In the genomic region with DNA sequence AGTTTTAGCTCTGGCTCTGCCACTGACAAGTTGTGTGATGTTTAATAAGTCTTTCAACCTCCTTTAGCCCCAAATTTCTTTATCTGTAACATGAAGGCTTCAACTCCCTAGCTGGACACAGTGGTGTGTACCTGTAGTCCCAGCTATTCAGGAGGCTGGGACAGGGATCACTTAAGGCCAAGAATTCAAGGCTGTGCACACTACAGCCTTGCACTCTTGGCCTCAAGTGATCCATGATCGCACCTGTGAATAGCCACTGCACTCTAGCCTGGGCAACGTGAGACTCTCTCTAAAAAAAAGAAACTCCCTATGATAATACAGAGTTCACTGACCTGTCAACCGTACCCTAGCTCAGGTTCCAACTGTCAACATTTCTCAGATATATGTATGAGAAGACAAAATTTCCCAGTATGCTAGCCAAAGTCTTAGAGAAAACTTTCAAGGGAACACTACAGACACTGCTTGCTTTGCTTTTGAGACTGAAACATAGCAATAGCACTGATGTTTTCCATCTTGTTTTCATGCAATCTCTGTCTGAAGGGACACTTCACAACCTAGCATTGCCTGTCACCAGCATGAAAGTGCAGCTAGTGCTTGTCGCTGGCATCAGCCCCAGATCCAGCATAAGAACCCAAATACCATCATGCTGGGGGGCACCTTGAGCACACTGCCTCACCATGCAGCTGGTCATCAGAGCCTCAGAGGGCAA, we compare ENCODE assay signal across 19 cellular contexts. TPM values are rescaled to one million over a fixed set of nuclear protein-coding genes. Genes with fewer than 3 reads are reported as not detected.
DNase-seq lines count a peak whose midpoint lies in the region; ATAC-seq and TF ChIP-seq lines count a peak whose summit lies in the region.
"Had no signal": no experiment of that assay in that cellular context is flagged by ENCODE, and none has a peak within 500 bp of the region (broad histone marks: within the 10 kb centered on the region; RNA-seq: fewer than 3 reads in every experiment).

No MANE protein-coding gene starts in this region.

- no peak overlapping the region for H3K4me3 ChIP-seq in left ventricle myocardium inferior
- no peak overlapping the region for H3K4me3 ChIP-seq in right atrium auricular region
- H3K4me3 ChIP-seq: A549, BLaER1 had no signal

- H3K4me1 ChIP-seq in left ventricle myocardium inferior: peaks cover 25% of the 10 kb centered on the region
- peaks cover 0 to 12% of the 10 kb centered on the region in 2 donors for H3K4me1 ChIP-seq in right atrium auricular region
- H3K4me1 ChIP-seq: A549 had no signal

- no peaks in the 10 kb centered on the region for H3K36me3 ChIP-seq in left ventricle myocardium inferior
- no peaks in the 10 kb centered on the region for H3K36me3 ChIP-seq in right atrium auricular region
- H3K36me3 ChIP-seq: BLaER1 had no signal

- TF ChIP-seq CTCF in left ventricle myocardium inferior (IDR thresholded peaks at IDR 0.05; ENCODE audit: borderline replicate concordance) (no peak), right atrium auricular region (IDR thresholded peaks at IDR 0.05) (no peak), brain (conservative IDR thresholded peaks at IDR 0.05) (no peak), nephron progenitor cell (IDR thresholded peaks at IDR 0.05) (no peak)

- peaks cover 39% of the 10 kb centered on the region for H3K4me1 Mint-ChIP-seq in brain
- peaks cover 48% of the 10 kb centered on the region for H3K4me1 Mint-ChIP-seq in nephron progenitor cell

- intact Hi-C loops in left ventricle myocardium inferior (cut with micrococcal nuclease): no loop called here

- H3K27me3 Mint-ChIP-seq in brain (no peaks in the 10 kb centered on the region), nephron progenitor cell (ENCODE audit: low read depth, poor library complexity) (peaks cover 8% of the 10 kb centered on the region)

- H3K9me3 Mint-ChIP-seq in brain: peaks cover 0 to 11% (median 0%) of the 10 kb centered on the region in 5 experiments
- peaks cover 10% of the 10 kb centered on the region for H3K9me3 Mint-ChIP-seq in nephron progenitor cell
- peaks cover 8% of the 10 kb centered on the region in 2 donors for H3K9me3 Mint-ChIP-seq in activated naive CD4-positive, alpha-beta T cell treated with anti-CD3 and anti-CD28 coated beads, Interleukin-2, amount 50 U/mL, for 72 hours
- H3K9me3 Mint-ChIP-seq: CD8-positive, alpha-beta T cell had no signal

- H3K9me3 ChIP-seq in left ventricle myocardium inferior (replicated peaks) (no peaks in the 10 kb centered on the region), right atrium auricular region (no peaks in the 10 kb centered on the region)
- H3K9me3 ChIP-seq: A549 had no signal

- H3K27ac Mint-ChIP-seq in brain (peak overlapping the region in 4 of 5 experiments; percentile 26 to 54 (median 37)), nephron progenitor cell (peak overlapping the region; percentile 54)
- H3K27ac Mint-ChIP-seq in activated naive CD4-positive, alpha-beta T cell treated with anti-CD3 and anti-CD28 coated beads, Interleukin-2, amount 50 U/mL, for 72 hours: no peak overlapping the region
- H3K27ac Mint-ChIP-seq: CD8-positive, alpha-beta T cell had no signal

- H3K27me3 ChIP-seq in left ventricle myocardium inferior (ENCODE audit: low read depth) (peaks cover 19% of the 10 kb centered on the region), right atrium auricular region (no peaks in the 10 kb centered on the region)
- H3K27me3 ChIP-seq: BLaER1 had no signal

- H3K4me3 Mint-ChIP-seq in brain (no peak overlapping the region), nephron progenitor cell (peak overlapping the region; percentile 6)
- H3K4me3 Mint-ChIP-seq: CD8-positive, alpha-beta T cell had no signal

- no peak for ATAC-seq in activated naive CD4-positive, alpha-beta T cell treated with anti-CD3 and anti-CD28 coated beads, Interleukin-2, amount 50 U/mL, for 72 hours
- ATAC-seq: A549; CD8-positive, alpha-beta T cell had no signal

- H3K27ac ChIP-seq in left ventricle myocardium inferior (replicated peaks) (peak overlapping the region; percentile 18), right atrium auricular region (no peak overlapping the region)
- H3K27ac ChIP-seq: A549, BLaER1 had no signal

- DNase-seq in left ventricle myocardium inferior (no peak), right atrium auricular region (ENCODE audit: low spot score) (no peak), nephron progenitor cell (no peak), mesenteric fat pad (ENCODE audit: low spot score) (no peak), NCI-H2227 treated with DMSO at 0.1 percent for 48 hours (lab: John Stamatoyannopoulos, UW) (no peak)
- DNase-seq in activated naive CD4-positive, alpha-beta T cell treated with anti-CD3 and anti-CD28 coated beads, Interleukin-2, amount 50 U/mL, for 72 hours (ENCODE audit: low spot score in 2 of 2): no peak
- DNase-seq: CD8-positive, alpha-beta T cell; DMS53; EL; KG1; MV-4-11; NCI-H1694 treated with DMSO at 0.1 percent for 48 hours; NCI-H510A; NCI-H774; OCI-M1; SHP77 treated with DMSO at 0.1 percent for 48 hours had no signal

- H3K36me3 Mint-ChIP-seq in brain: peaks cover 4% of the 10 kb centered on the region
- peaks cover 15% of the 10 kb centered on the region for H3K36me3 Mint-ChIP-seq in nephron progenitor cell (ENCODE audit: low read depth)
- peaks cover 0 to 10% of the 10 kb centered on the region in 2 donors for H3K36me3 Mint-ChIP-seq in activated naive CD4-positive, alpha-beta T cell treated with anti-CD3 and anti-CD28 coated beads, Interleukin-2, amount 50 U/mL, for 72 hours
- H3K36me3 Mint-ChIP-seq: CD8-positive, alpha-beta T cell had no signal

RNA-seq across cellular contexts. Expression of gene PTPN13, which starts 51.6 kb away (rescaled TPM):
- total RNA-seq in left ventricle myocardium inferior (3.8 TPM), right atrium auricular region (10 to 100 TPM in 1 of 2 donors, 1 to 10 TPM in 1; 6.2 to 12.1 TPM), mesenteric fat pad (13.2 TPM)
- 5.0 TPM for polyA plus RNA-seq in brain (ENCODE audit: insufficient read depth, low read depth, low replicate concordance)
- under 1 TPM; 0.36 to 0.39 TPM for total RNA-seq in activated naive CD4-positive, alpha-beta T cell treated with anti-CD3 and anti-CD28 coated beads, Interleukin-2, amount 50 U/mL, for 72 hours

Comparison
In these comparisons a context has a peak if more than half of its experiments do, and no peak if none do; other contexts are left out.
1. H3K27ac Mint-ChIP-seq: peak in brain (4 of 5) and nephron progenitor cell (single experiment); none in activated naive CD4-positive, alpha-beta T cell treated with anti-CD3 and anti-CD28 coated beads, Interleukin-2, amount 50 U/mL, for 72 hours (0 of 2).